1 cellular context compared by ENCODE assay signal in the genomic region with DNA sequence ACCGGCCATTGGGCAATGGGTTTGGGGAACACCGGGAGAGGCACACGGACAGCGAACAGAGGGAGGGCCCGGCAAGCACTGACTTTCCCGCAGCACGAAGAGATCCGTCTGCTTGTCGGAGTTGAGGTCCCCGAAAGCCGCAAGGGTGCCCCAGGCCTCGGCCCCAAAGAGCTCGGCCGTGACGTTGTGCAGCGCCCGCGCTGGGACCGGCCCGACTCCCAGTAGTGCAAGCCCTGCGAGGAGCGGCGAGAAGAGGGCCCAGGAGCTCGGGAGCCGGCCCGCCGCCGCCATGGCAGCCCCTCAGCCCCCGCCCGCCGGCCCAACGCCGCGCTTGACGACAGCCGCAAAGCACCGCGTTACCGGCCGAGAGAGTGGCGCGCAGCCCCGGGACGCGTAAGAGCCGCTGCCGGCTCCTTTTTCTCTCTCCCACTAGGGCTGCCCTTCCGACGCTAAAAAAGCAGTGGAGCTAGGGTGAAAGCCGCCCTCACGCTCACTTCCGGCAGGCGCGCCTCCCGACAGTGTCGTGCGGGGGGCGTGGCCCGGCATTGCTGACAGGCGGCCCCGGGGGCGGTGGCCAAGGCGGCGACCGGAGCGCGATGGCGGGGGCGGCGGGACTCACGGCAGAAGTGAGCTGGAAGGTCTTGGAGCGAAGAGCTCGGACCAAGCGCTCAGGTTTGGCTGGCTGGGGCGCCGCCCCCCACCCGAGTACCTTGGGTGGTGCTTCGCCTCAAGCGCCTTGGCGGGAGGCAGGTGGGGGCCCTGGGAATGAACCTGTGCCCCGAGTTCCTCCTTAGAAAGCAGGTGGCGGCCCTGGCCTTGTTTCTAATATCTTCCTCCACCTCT.
TF ChIP-seq lines count a peak whose summit lies in the region.

Gene ITFG1, minus strand, starts transcription at position 309 of the 843 bp plus-strand sequence. Its CDS starts 18 bp downstream, at position 291.
Gene PHKB, plus strand, starts transcription at position 577 of the 843 bp plus-strand sequence. Its CDS starts 20 bp downstream, at position 597.

TF ChIP-seq in Ishikawa, 13 proteins besides CTCF, POLR2A, EP300 and RAD21 (continued from another document):
- TF ChIP-seq REST (IDR thresholded peaks at IDR 0.05; ENCODE audit: low read depth) (peak; percentile 34), YY1 (IDR thresholded peaks at IDR 0.05; ENCODE audit: low read depth) (peak; percentile 89), NFIC (IDR thresholded peaks at IDR 0.05) (no peak), TAF1 (IDR thresholded peaks at IDR 0.05; ENCODE audit: low read depth) (peak; percentile 93), EGR1 (IDR thresholded peaks at IDR 0.05) (peak; percentile 82), CEBPB (IDR thresholded peaks at IDR 0.05) (no peak), TCF12 (IDR thresholded peaks at IDR 0.05; ENCODE audit: low read depth) (no peak), ZBTB7A (IDR thresholded peaks at IDR 0.05; ENCODE audit: low read depth) (no peak)
